In genomic region chr5:8209500-8209899, GRCh38 we compare ENCODE assay signal across 33 cellular contexts.
"Had no signal": no experiment of that assay in that cellular context is flagged by ENCODE, and none has a peak within 500 bp of the region (broad histone marks: within the 10 kb centered on the region; RNA-seq: fewer than 3 reads in every experiment).

No MANE protein-coding gene starts in this region.

- H3K4me2 ChIP-seq: PC-9 had no signal

- H3K36me3 ChIP-seq: brain microvascular endothelial cell, MG63 had no signal

- ATAC-seq: activated naive CD8-positive, alpha-beta T cell treated with anti-CD3 and anti-CD28 coated beads, Interleukin-2, amount 50 U/mL, for 24 hours; activated T-cell treated with anti-CD3 and anti-CD28 coated beads, Interleukin-2, amount 50 U/mL, for 4 hours; Right ventricle myocardium inferior had no signal

- H3K27me3 ChIP-seq: brain microvascular endothelial cell, MG63 had no signal

- H2AFZ ChIP-seq: PC-9 had no signal

- H3K9me3 ChIP-seq: MG63 had no signal

- H3K4me3 ChIP-seq: MG63, PC-9 had no signal

- DNase-seq: activated B cell treated with CpG ODN at 0.5 μM for 24 hours; activated CD4-positive, alpha-beta memory T cell treated with anti-CD3 and anti-CD28 coated beads for 36 hours; activated CD4-positive, alpha-beta T cell treated with anti-CD3 and anti-CD28 coated beads for 4 hours; activated CD4-positive, alpha-beta T cell treated with anti-CD3 and anti-CD28 coated beads, Interleukin-2, amount 50 U/mL, for 1 hour; activated CD4-positive, CD25-positive, alpha-beta regulatory T cell treated with anti-CD3 and anti-CD28 coated beads, Interleukin-2, amount 50 U/mL, for 72 hours; activated CD8-positive, alpha-beta memory T cell treated with anti-CD3 and anti-CD28 coated beads, Interleukin-2, amount 50 U/mL, for 4 hours; activated naive CD4-positive, alpha-beta T cell treated with anti-CD3 and anti-CD28 coated beads, Interleukin-2, amount 10 ng/mL, durations not matched to agents 7 days and 5 days; activated naive CD8-positive, alpha-beta T cell treated with anti-CD3 and anti-CD28 coated beads, Interleukin-2, amount 50 U/mL, for 24 hours; activated T-cell treated with anti-CD3 and anti-CD28 coated beads for 4 hours; activated T-cell treated with anti-CD3 and anti-CD28 coated beads, Interleukin-2, amount 50 U/mL, for 4 hours; amniotic stem cell; aorta; brain microvascular endothelial cell; central memory CD4-positive, alpha-beta T cell; Kasumi-1; MG63; NCI-H1048; NCI-H1105 treated with DMSO at 0.1 percent for 48 hours; NCI-H1436; NCI-H1694; NCI-H1930; NCI-H345; NCI-H524 treated with DMSO at 0.1 percent for 48 hours; NK-92 treated with Interleukin-12 subunit alpha and Interleukin-12 subunit beta, amount 100 ng/mL, for 24 hours; PC-9; SIG-M5; SW 1271; T-helper 1 cell; T-helper 2 cell; T-helper 9 cell had no signal

- H3K27ac ChIP-seq: brain microvascular endothelial cell, PC-9, RWPE1, VCaP had no signal
